11 cellular contexts compared by ENCODE assay signal in the genomic region with DNA sequence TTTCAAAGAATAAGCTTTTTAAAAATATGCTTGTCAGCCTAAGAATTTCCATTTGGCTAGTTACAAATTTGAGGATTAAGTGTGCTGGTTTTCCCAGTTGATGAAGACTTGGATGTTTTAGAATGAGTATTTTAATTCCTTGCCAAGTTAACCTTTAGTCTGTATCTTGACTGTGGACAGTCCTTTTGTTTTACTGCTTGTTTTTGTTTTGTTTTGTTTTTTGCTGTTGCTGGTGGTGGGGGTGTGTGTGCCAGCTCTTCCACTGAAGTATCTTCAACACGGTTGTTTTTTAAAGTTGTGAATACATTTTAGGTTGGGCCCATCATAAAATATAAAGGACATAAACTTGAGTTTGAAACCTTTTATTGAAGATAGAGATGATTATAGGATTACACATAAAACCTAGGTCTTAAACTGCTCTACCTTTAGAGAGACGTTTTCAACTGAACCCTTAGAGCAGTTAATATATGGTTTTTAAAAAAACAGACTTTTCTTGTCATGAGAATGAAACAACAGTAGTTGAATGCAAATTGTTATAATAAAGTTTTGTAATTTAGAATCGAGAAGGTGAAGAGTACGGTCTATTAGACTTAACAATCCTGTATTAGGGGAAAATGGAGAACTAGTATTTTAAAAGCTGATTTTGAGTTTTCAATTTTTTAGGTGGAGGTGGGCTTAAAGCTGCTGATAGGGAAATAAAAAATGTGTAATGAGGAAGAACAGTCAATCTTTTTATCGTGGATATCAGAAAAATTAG. TPM values are rescaled to one million over a fixed set of nuclear protein-coding genes. Genes with fewer than 3 reads are reported as not detected.
DNase-seq lines count a peak whose midpoint lies in the region; ATAC-seq, FAIRE-seq and TF ChIP-seq lines count a peak whose summit lies in the region.
"Had no signal": no experiment of that assay in that cellular context is flagged by ENCODE, and none has a peak within 500 bp of the region (broad histone marks: within the 10 kb centered on the region; RNA-seq: fewer than 3 reads in every experiment).

No MANE protein-coding gene starts in this region.

- CTCF ChIA-PET in activated CD4-positive, alpha-beta T cell treated with anti-CD3 and anti-CD28 coated beads for 36 hours (lab: Charles Lee) = interaction anchor here (0.8 to 1.7 kb wide), 3 partner anchors 10 to 24 kb away, joined by 3 to 4 read pairs (median 3); no protein-coding TSS in a partner anchor

- no peaks in the 10 kb centered on the region for H3K27me3 ChIP-seq in HAP-1 (ENCODE audit: low read depth)
- no peaks in the 10 kb centered on the region for H3K27me3 ChIP-seq in astrocyte (ENCODE audit: insufficient read depth, low read length)

- peaks cover 85% of the 10 kb centered on the region for H3K79me2 ChIP-seq in astrocyte (ENCODE audit: insufficient read depth, low read length)

- H3K4me2 ChIP-seq in astrocyte (ENCODE audit: low read length) = peak overlapping the region; percentile 86

- intact Hi-C loops in activated CD4-positive, alpha-beta T cell treated with anti-CD3 and anti-CD28 coated beads for 36 hours (cut with DNase I, micrococcal nuclease) = loop anchor here in 1 of 2 experiments (10.0 kb wide), 1 partner anchor 1506 kb away; no protein-coding TSS in a partner anchor

- H4K20me1 ChIP-seq in astrocyte (ENCODE audit: insufficient read depth, low read length) = peaks cover 62% of the 10 kb centered on the region

- peak overlapping the region; percentile 66 for H3K4me3 ChIP-seq in HAP-1
- peak overlapping the region; percentile 49 for H3K4me3 ChIP-seq in astrocyte (ENCODE audit: insufficient read depth, low read depth, low read length)
- H3K4me3 ChIP-seq: lung had no signal

- DNase-seq in HAP-1 (ENCODE audit: low spot score in 2 of 2) (no peak), astrocyte (ENCODE audit: low read depth) (no peak), kidney glomerular epithelial cell (lab: John Stamatoyannopoulos, UW) (peak; percentile 18)
- DNase-seq in activated CD4-positive, alpha-beta T cell treated with anti-CD3 and anti-CD28 coated beads for 36 hours = no peak
- no peak for DNase-seq in stimulated activated CD4-positive, alpha-beta T cell treated with anti-CD3 and anti-CD28 coated beads, Interleukin-4, amount 100 ng/mL, for 4 hours
- DNase-seq: RPMI8226 had no signal

- H2AFZ ChIP-seq in astrocyte (ENCODE audit: low read depth, low read length) = no peak overlapping the region

- TF ChIP-seq CTCF in astrocyte (IDR thresholded peaks at IDR 0.05; ENCODE audit: insufficient read depth, low read depth, low read length) = no peak

- H3K36me3 ChIP-seq in HAP-1 (replicated peaks) = no peaks in the 10 kb centered on the region
- H3K36me3 ChIP-seq in astrocyte (ENCODE audit: insufficient read depth, low read length) = no peaks in the 10 kb centered on the region

- H3K4me1 ChIP-seq in HAP-1 (peaks cover 26% of the 10 kb centered on the region), astrocyte (ENCODE audit: insufficient read depth, low read length) (peaks cover 33% of the 10 kb centered on the region)

- peak overlapping the region; percentile 79 for H3K9ac ChIP-seq in astrocyte (ENCODE audit: low read length)

- peak overlapping the region; percentile 85 for H3K4me3 Mint-ChIP-seq in astrocyte (ENCODE audit: unreplicated experiment)
- no peak overlapping the region for H3K4me3 Mint-ChIP-seq in stimulated activated memory B cell treated with anti-CD40 and anti-IgM and Interleukin-4, amounts not matched to agents 10 μg/mL and 1 μg/mL and 100 μg/mL, for 72 hours
- H3K4me3 Mint-ChIP-seq in activated CD4-positive, alpha-beta T cell treated with anti-CD3 and anti-CD28 coated beads for 36 hours = no peak overlapping the region

- no peaks in the 10 kb centered on the region for H3K9me3 Mint-ChIP-seq in astrocyte (ENCODE audit: unreplicated experiment)
- no peaks in the 10 kb centered on the region for H3K9me3 Mint-ChIP-seq in stimulated activated memory B cell treated with anti-CD40 and anti-IgM and Interleukin-4, amounts not matched to agents 10 μg/mL and 1 μg/mL and 100 μg/mL, for 72 hours
- no peaks in the 10 kb centered on the region for H3K9me3 Mint-ChIP-seq in activated CD4-positive, alpha-beta T cell treated with anti-CD3 and anti-CD28 coated beads for 36 hours (ENCODE audit: low read depth)
- H3K9me3 Mint-ChIP-seq: activated T-helper 2 cell treated with anti-CD3 and anti-CD28 coated beads, Interferon-gamma antibody, Interleukin-2, Interleukin-4, amounts not matched to agents 10 μg/mL and 5 μg/mL and 100 μg/mL, durations not matched to agents 14 hours and 24 hours and 36 hours had no signal

- no peaks in the 10 kb centered on the region for H3K36me3 Mint-ChIP-seq in astrocyte (ENCODE audit: low read depth, unreplicated experiment)
- H3K36me3 Mint-ChIP-seq in stimulated activated memory B cell treated with anti-CD40 and anti-IgM and Interleukin-4, amounts not matched to agents 10 μg/mL and 1 μg/mL and 100 μg/mL, for 72 hours = no peaks in the 10 kb centered on the region
- no peaks in the 10 kb centered on the region for H3K36me3 Mint-ChIP-seq in activated CD4-positive, alpha-beta T cell treated with anti-CD3 and anti-CD28 coated beads for 36 hours (ENCODE audit: low read depth)

- no peak for FAIRE-seq in astrocyte (lab: Jason Lieb, UNC)

- H3K27me3 Mint-ChIP-seq in astrocyte (ENCODE audit: low read depth, unreplicated experiment) = no peaks in the 10 kb centered on the region
- no peaks in the 10 kb centered on the region for H3K27me3 Mint-ChIP-seq in stimulated activated memory B cell treated with anti-CD40 and anti-IgM and Interleukin-4, amounts not matched to agents 10 μg/mL and 1 μg/mL and 100 μg/mL, for 72 hours
- H3K27me3 Mint-ChIP-seq in activated CD4-positive, alpha-beta T cell treated with anti-CD3 and anti-CD28 coated beads for 36 hours = no peaks in the 10 kb centered on the region

- ATAC-seq in stimulated activated memory B cell treated with anti-CD40 and anti-IgM and Interleukin-4, amounts not matched to agents 10 μg/mL and 1 μg/mL and 100 μg/mL, for 72 hours = no peak
- ATAC-seq in HG02798 (IDR thresholded peaks at IDR 0.05; ENCODE audit: poor library complexity, unreplicated experiment) = no peak
- ATAC-seq in activated CD4-positive, alpha-beta T cell treated with anti-CD3 and anti-CD28 coated beads for 36 hours = no peak
- ATAC-seq in GM21381 (IDR thresholded peaks at IDR 0.05; ENCODE audit: unreplicated experiment) = no peak

- peak overlapping the region; percentile 56 for H3K27ac ChIP-seq in astrocyte (ENCODE audit: low read depth, low read length)

- H3K27ac Mint-ChIP-seq in astrocyte (ENCODE audit: unreplicated experiment) = peak overlapping the region; percentile 79
- H3K27ac Mint-ChIP-seq in stimulated activated memory B cell treated with anti-CD40 and anti-IgM and Interleukin-4, amounts not matched to agents 10 μg/mL and 1 μg/mL and 100 μg/mL, for 72 hours = peak overlapping the region; percentile 10
- H3K27ac Mint-ChIP-seq in activated CD4-positive, alpha-beta T cell treated with anti-CD3 and anti-CD28 coated beads for 36 hours = no peak overlapping the region
- H3K27ac Mint-ChIP-seq: activated T-helper 2 cell treated with anti-CD3 and anti-CD28 coated beads, Interferon-gamma antibody, Interleukin-2, Interleukin-4, amounts not matched to agents 10 μg/mL and 5 μg/mL and 100 μg/mL, durations not matched to agents 14 hours and 24 hours and 36 hours had no signal

- in situ Hi-C loops in HAP-1 (cut with MboI; ENCODE audit: low sequenced_read_pairs) = loop anchor here (10.0 kb wide), 1 partner anchor 564 kb away; no protein-coding TSS in a partner anchor

- H3K9me3 ChIP-seq in HAP-1 = no peaks in the 10 kb centered on the region
- no peaks in the 10 kb centered on the region for H3K9me3 ChIP-seq in astrocyte (ENCODE audit: insufficient read depth, low read depth, low read length)

- POLR2A ChIA-PET in activated CD4-positive, alpha-beta T cell treated with anti-CD3 and anti-CD28 coated beads for 36 hours (lab: Charles Lee) = no interaction called here

- H3K4me1 Mint-ChIP-seq in astrocyte (ENCODE audit: low read depth, unreplicated experiment) = peaks cover 35% of the 10 kb centered on the region
- peaks cover 55% of the 10 kb centered on the region for H3K4me1 Mint-ChIP-seq in stimulated activated memory B cell treated with anti-CD40 and anti-IgM and Interleukin-4, amounts not matched to agents 10 μg/mL and 1 μg/mL and 100 μg/mL, for 72 hours
- H3K4me1 Mint-ChIP-seq in activated CD4-positive, alpha-beta T cell treated with anti-CD3 and anti-CD28 coated beads for 36 hours = peaks cover 33% of the 10 kb centered on the region

RNA-seq across cellular contexts. Expression of gene QKI, which starts 3.9 kb away (rescaled TPM):
- total RNA-seq in astrocyte = 202 and 204 TPM in 2 replicates
- total RNA-seq in activated CD4-positive, alpha-beta T cell treated with anti-CD3 and anti-CD28 coated beads for 36 hours = 10 to 100 TPM; 48.6 to 62.7 TPM
